In the genomic region with DNA sequence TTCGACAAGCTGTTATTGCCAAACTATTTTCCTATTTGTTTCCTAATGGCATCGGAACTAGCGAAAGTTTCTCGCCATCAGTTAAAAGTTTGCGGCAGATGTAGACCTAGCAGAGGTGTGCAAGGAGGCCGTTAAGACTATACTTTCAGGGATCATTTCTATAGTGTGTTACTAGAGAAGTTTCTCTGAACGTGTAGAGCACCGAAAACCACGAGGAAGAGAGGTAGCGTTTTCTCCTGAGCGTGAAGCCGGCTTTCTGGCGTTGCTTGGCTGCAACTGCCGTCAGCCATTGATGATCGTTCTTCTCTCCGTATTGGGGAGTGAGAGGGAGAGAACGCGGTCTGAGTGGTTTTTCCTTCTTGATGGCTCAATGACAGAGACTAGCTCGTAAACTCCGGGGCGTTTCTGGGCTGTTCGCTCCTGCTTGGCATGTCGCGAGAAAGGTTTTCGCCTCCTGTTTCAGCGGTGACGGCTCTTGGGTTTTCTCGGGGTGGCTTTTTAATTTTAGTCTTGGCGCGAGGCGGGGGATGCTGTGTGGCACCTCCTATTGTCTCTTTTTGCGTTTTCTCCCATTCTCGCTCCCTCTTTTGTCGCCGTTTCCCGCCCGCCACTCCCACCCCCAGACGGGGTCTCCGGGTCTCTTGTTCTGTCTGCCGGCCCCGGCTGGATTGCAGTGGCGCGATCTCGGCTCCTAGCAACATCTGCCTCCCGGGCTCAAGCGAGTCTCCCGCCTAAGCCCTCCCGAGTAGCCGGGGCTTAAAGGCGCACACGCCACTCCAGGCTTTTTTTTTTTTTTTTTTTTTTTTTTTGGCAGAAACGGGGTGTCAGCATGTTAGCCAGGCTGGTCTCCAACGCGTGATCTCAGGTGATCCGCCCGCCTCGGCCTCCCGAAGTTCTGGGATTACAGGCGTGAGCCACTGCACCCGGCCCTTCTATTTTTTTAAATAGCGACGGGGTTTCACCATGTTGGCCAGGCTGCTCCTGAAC, we compare ENCODE assay signal across 8 cellular contexts. TPM values are rescaled to one million over a fixed set of nuclear protein-coding genes. Genes with fewer than 3 reads are reported as not detected.
A peak's percentile ranks its signal among the peaks of the same experiment; 100 is the strongest.
DNase-seq lines count a peak whose midpoint lies in the region; ATAC-seq, FAIRE-seq and TF ChIP-seq lines count a peak whose summit lies in the region.
"Not testable (repeated sequence)": the region's sequence is repeated elsewhere in the genome, so short reads cannot be mapped to it uniquely, and the experiment has no call there.

No MANE protein-coding gene starts in this region.

- not testable (repeated sequence) for TF ChIP-seq POLR2A in IMR-90 (IDR thresholded peaks at IDR 0.05; ENCODE audit: low read depth, low read length); right lobe of liver (IDR thresholded peaks at IDR 0.05)

- not testable (repeated sequence) for H3K4me3 ChIP-seq in IMR-90 (ENCODE audit: insufficient read depth, low read depth, low read length); right lobe of liver

- H4K8ac ChIP-seq in IMR-90 (ENCODE audit: low read depth in 2 of 2, low read length in 2 of 2), result not testable (repeated sequence)

- not testable (repeated sequence) for H3K4me1 Mint-ChIP-seq in activated CD8-positive, alpha-beta T cell treated with anti-CD3 and anti-CD28 coated beads, Interleukin-2, amount 10 ng/mL, durations not matched to agents 7 days and 5 days (ENCODE audit: low read depth)

- not testable (repeated sequence) for H3K9ac ChIP-seq in IMR-90 (ENCODE audit: low read depth, low read length)

- no CpG with 5 or more reads among the region's 62 CpGs for WGBS in IMR-90 (ENCODE audit: extremely low coverage in 2 of 2, insufficient read length in 1 of 2), 2 experiments
- WGBS in right lobe of liver (ENCODE audit: insufficient coverage, low coverage, low lambda C conversion rate, missing lambda C conversion rate), result 0% methylated on average over 10 of the region's 62 CpGs

- not testable (repeated sequence) for H3K4me1 ChIP-seq in IMR-90 (ENCODE audit: control insufficient read depth, insufficient read depth, low read length); right lobe of liver

- not testable (repeated sequence) for H3K23ac ChIP-seq in IMR-90 (ENCODE audit: low read depth, low read length)

- H3K9me3 ChIP-seq in IMR-90 (ENCODE audit: control insufficient read depth, insufficient read depth, low read length); right lobe of liver: not testable (repeated sequence)

- not testable (repeated sequence) for H2BK15ac ChIP-seq in IMR-90 (ENCODE audit: low read depth, low read length)

- H4K5ac ChIP-seq in IMR-90 (ENCODE audit: low read depth, low read length), result not testable (repeated sequence)

- not testable (repeated sequence) for H3K79me1 ChIP-seq in IMR-90 (ENCODE audit: low read depth in 1 of 2, low read length in 2 of 2)

- not testable (repeated sequence) for H2AK5ac ChIP-seq in IMR-90 (ENCODE audit: low read depth, low read length)

- H3K27me3 ChIP-seq in IMR-90 (ENCODE audit: control insufficient read depth, insufficient read depth, low read length); right lobe of liver: not testable (repeated sequence)

- intact Hi-C loops in IMR-90 (cut with micrococcal nuclease); right lobe of liver (cut with DNase I): not testable (repeated sequence)

- not testable (repeated sequence) for H3K27me3 Mint-ChIP-seq in activated CD8-positive, alpha-beta T cell treated with anti-CD3 and anti-CD28 coated beads, Interleukin-2, amount 10 ng/mL, durations not matched to agents 7 days and 5 days (ENCODE audit: low read depth)

- not testable (repeated sequence) for TF ChIP-seq RAD21 in IMR-90 (IDR thresholded peaks at IDR 0.05; ENCODE audit: low read length)

- CTCF ChIA-PET in IMR-90 (lab: Yijun Ruan, JAX); activated CD8-positive, alpha-beta T cell treated with anti-CD3 and anti-CD28 coated beads, Interleukin-2, amount 10 ng/mL, durations not matched to agents 7 days and 5 days (lab: Charles Lee): not testable (repeated sequence)

- H2BK5ac ChIP-seq in IMR-90 (ENCODE audit: low read depth, low read length, poor library complexity, severe bottlenecking), result not testable (repeated sequence)

- H3K27ac ChIP-seq in IMR-90 (ENCODE audit: insufficient read depth, low read length); right lobe of liver: not testable (repeated sequence)

- POLR2A ChIA-PET in IMR-90 (lab: Charles Lee; ENCODE audit: unreplicated experiment); activated CD8-positive, alpha-beta T cell treated with anti-CD3 and anti-CD28 coated beads, Interleukin-2, amount 10 ng/mL, durations not matched to agents 7 days and 5 days (lab: Charles Lee): not testable (repeated sequence)

- not testable (repeated sequence) for H3K4me3 Mint-ChIP-seq in activated CD8-positive, alpha-beta T cell treated with anti-CD3 and anti-CD28 coated beads, Interleukin-2, amount 10 ng/mL, durations not matched to agents 7 days and 5 days

- in situ Hi-C loops in IMR-90 (cut with MboI; ENCODE audit: low sequenced_read_pairs), result not testable (repeated sequence)

- not testable (repeated sequence) for TF ChIP-seq CTCF in IMR-90 (conservative IDR thresholded peaks at IDR 0.05; ENCODE audit: low read depth, low read length); right lobe of liver (IDR thresholded peaks at IDR 0.05)

- H3K36me3 Mint-ChIP-seq in activated CD8-positive, alpha-beta T cell treated with anti-CD3 and anti-CD28 coated beads, Interleukin-2, amount 10 ng/mL, durations not matched to agents 7 days and 5 days (ENCODE audit: low read depth), result not testable (repeated sequence)

- not testable (repeated sequence) for H3K56ac ChIP-seq in IMR-90 (ENCODE audit: extremely low read depth, insufficient read depth, low read length)

- not testable (repeated sequence) for H3K4me2 ChIP-seq in IMR-90 (ENCODE audit: low read depth, low read length)

- H3K18ac ChIP-seq in IMR-90 (ENCODE audit: low read depth, low read length), result not testable (repeated sequence)

- H2BK120ac ChIP-seq in IMR-90 (ENCODE audit: low read depth, low read length), result not testable (repeated sequence)

- DNase-seq in IMR-90; activated CD8-positive, alpha-beta T cell treated with anti-CD3 and anti-CD28 coated beads, Interleukin-2, amount 10 ng/mL, durations not matched to agents 7 days and 5 days; right lobe of liver; stimulated activated naive CD8-positive, alpha-beta T cell treated with anti-CD3 and anti-CD28 coated beads, Interleukin-15, Interleukin-2, amounts not matched to agents 100 U/mL and 50 U/mL, for 24 hours: not testable (repeated sequence)

- not testable (repeated sequence) for H3K14ac ChIP-seq in IMR-90 (replicated peaks; ENCODE audit: low read depth, low read length)

- H2AK9ac ChIP-seq in IMR-90 (replicated peaks; ENCODE audit: low read depth, low read length, poor library complexity), result not testable (repeated sequence)

- H3K9me1 ChIP-seq in IMR-90 (ENCODE audit: insufficient read depth, low read length), result not testable (repeated sequence)

- FAIRE-seq in endometrium (lab: Jason Lieb, UNC), result peak; percentile 64

- not testable (repeated sequence) for H3K27ac Mint-ChIP-seq in activated CD8-positive, alpha-beta T cell treated with anti-CD3 and anti-CD28 coated beads, Interleukin-2, amount 10 ng/mL, durations not matched to agents 7 days and 5 days

- not testable (repeated sequence) for H3K9me3 Mint-ChIP-seq in activated CD8-positive, alpha-beta T cell treated with anti-CD3 and anti-CD28 coated beads, Interleukin-2, amount 10 ng/mL, durations not matched to agents 7 days and 5 days (ENCODE audit: insufficient read depth)

- dilution Hi-C loops in IMR-90 (cut with HindIII; ENCODE audit: low sequenced_read_pairs, unreplicated experiment), result not testable (repeated sequence)

- H3K4ac ChIP-seq in IMR-90 (ENCODE audit: low read depth, low read length), result not testable (repeated sequence)

- H2AFZ ChIP-seq in IMR-90 (replicated peaks; ENCODE audit: low read length, poor library complexity), result not testable (repeated sequence)

- H3K36me3 ChIP-seq in IMR-90 (ENCODE audit: control insufficient read depth, insufficient read depth, low read length); right lobe of liver: not testable (repeated sequence)

- not testable (repeated sequence) for H4K20me1 ChIP-seq in IMR-90 (ENCODE audit: insufficient read depth, low read length)

- ATAC-seq in GM18520 (IDR thresholded peaks at IDR 0.05; ENCODE audit: unreplicated experiment), result peak; percentile 24
- ATAC-seq in GM21526 (IDR thresholded peaks at IDR 0.05; ENCODE audit: low FRiP score, unreplicated experiment), result peak; percentile 19
- ATAC-seq in HG02943 (IDR thresholded peaks at IDR 0.05; ENCODE audit: low read depth, unreplicated experiment), result peak; percentile 59
- ATAC-seq in IMR-90 (ENCODE audit: low read depth), result peak; percentile 24; the same call in 1 of the 2 replicates
- ATAC-seq in activated CD8-positive, alpha-beta T cell treated with anti-CD3 and anti-CD28 coated beads, Interleukin-2, amount 10 ng/mL, durations not matched to agents 7 days and 5 days, result peak; percentile 54
- peak in 3 of 4 donors; percentile 18 to 42 (median 41) for ATAC-seq in right lobe of liver
- ATAC-seq in stimulated activated naive CD8-positive, alpha-beta T cell treated with anti-CD3 and anti-CD28 coated beads, Interleukin-15, Interleukin-2, amounts not matched to agents 100 U/mL and 50 U/mL, for 24 hours, result peak; percentile 33

- not testable (repeated sequence) for H4K91ac ChIP-seq in IMR-90 (ENCODE audit: insufficient read depth, low read depth, low read length)

- BruUV-seq in IMR-90 (replicated peaks; lab: Mats Ljungman, UMichigan), result TSS peak; percentile 100

- H2BK20ac ChIP-seq in IMR-90 (ENCODE audit: low read depth, low read length), result not testable (repeated sequence)

RNA-seq across cellular contexts. Expression of a gene that starts 49.0 kb away (rescaled TPM):
- total RNA-seq in IMR-90 (2012; rRNA removed) (14.9 and 19.4 TPM in 2 replicates), right lobe of liver (10 to 100 TPM in 4 of 6 experiments, 1 to 10 TPM in 2; 6.6 to 18.1 (median 11.4) TPM)
- polyA plus RNA-seq in IMR-90 (2012; rRNA removed), result 25.3 and 28.0 TPM in 2 replicates
- 23.7 and 47.8 TPM in 2 replicates for polyA plus RNA-seq in IMR-90 (2012; cell fraction: cytosol; rRNA removed)
- polyA plus RNA-seq in IMR-90 (2012; cell fraction: nucleus; rRNA removed; ENCODE audit: low replicate concordance), result 84.7 and 99.7 TPM in 2 replicates
- total RNA-seq in activated CD8-positive, alpha-beta T cell treated with anti-CD3 and anti-CD28 coated beads, Interleukin-2, amount 10 ng/mL, durations not matched to agents 7 days and 5 days, result 1 to 10 TPM; 2.8 to 3.1 TPM
